Comparison of ENCODE assay signal across 18 cellular contexts in genomic region chr7:47693161-47693740, GRCh38.
DNase-seq lines count a peak whose midpoint lies in the region; ATAC-seq and TF ChIP-seq lines count a peak whose summit lies in the region.
"Had no signal": no experiment of that assay in that cellular context is flagged by ENCODE, and none has a peak within 500 bp of the region (broad histone marks: within the 10 kb centered on the region; RNA-seq: fewer than 3 reads in every experiment).

No MANE protein-coding gene starts in this region.

- H3K9me3 ChIP-seq in RWPE2 (ENCODE audit: severe bottlenecking), result no peaks in the 10 kb centered on the region
- no peaks in the 10 kb centered on the region for H3K9me3 ChIP-seq in spleen
- H3K9me3 ChIP-seq: neutrophil had no signal

- H3K4me3 ChIP-seq in RWPE2 (ENCODE audit: severe bottlenecking) (no peak overlapping the region), fibroblast of the aortic adventitia (ENCODE audit: low read depth, low read length) (no peak overlapping the region), spleen (no peak overlapping the region)
- H3K4me3 ChIP-seq: GM12878 had no signal

- 87 to 99% (median 93%) methylated on average over 9 of the region's 9 CpGs for WGBS in spleen, 5 donors

- no peak for TF ChIP-seq CTCF in RWPE2 (IDR thresholded peaks at IDR 0.05; ENCODE audit: poor library complexity, severe bottlenecking)
- no peak for TF ChIP-seq CTCF in fibroblast of the aortic adventitia (IDR thresholded peaks at IDR 0.05; ENCODE audit: insufficient read depth, low read length)
- TF ChIP-seq CTCF in spleen (IDR thresholded peaks at IDR 0.05 in 8 of 11, conservative IDR thresholded peaks at IDR 0.05 in 3 of 11), result no peak

- no peak overlapping the region for H3K27ac ChIP-seq in RWPE2 (ENCODE audit: poor library complexity, severe bottlenecking)
- H3K27ac ChIP-seq in spleen, result peak overlapping the region in 5 of 8 donors; percentile 33 to 68 (median 54)
- H3K27ac ChIP-seq: HL-60, neutrophil had no signal

- H3K4me1 ChIP-seq in RWPE2 (ENCODE audit: insufficient read depth, poor library complexity, severe bottlenecking), result no peaks in the 10 kb centered on the region
- no peaks in the 10 kb centered on the region for H3K4me1 ChIP-seq in spleen

- intact Hi-C loops in spleen (cut with DNase I; ENCODE audit: low total_unique reads), result no loop called here

- TF ChIP-seq POLR2A in spleen (IDR thresholded peaks at IDR 0.05), result no peak

- DNase-seq in GM03348 (ENCODE audit: low spot score) (peak; percentile 49), RWPE2 (ENCODE audit: low spot score) (no peak), fibroblast of the aortic adventitia (ENCODE audit: low read depth) (peak; percentile 51), spleen (no peak), H4 (ENCODE audit: low spot score) (no peak), islet precursor cell (no peak)
- DNase-seq: activated CD4-positive, alpha-beta memory T cell treated with anti-CD3 and anti-CD28 coated beads, Interleukin-2, amount 10 ng/mL, durations not matched to agents 7 days and 5 days; amniotic stem cell; cortex of kidney; NCI-H1694; NCI-H446 treated with DMSO at 0.1 percent for 48 hours; stimulated activated naive CD4-positive, alpha-beta T cell treated with Interleukin-2 at 50 U/mL for 16 hours had no signal

- peak; percentile 64; the same call in 1 of the 3 replicates for ATAC-seq in RWPE2 (ENCODE audit: low read depth)
- no peak for ATAC-seq in GM21737 (IDR thresholded peaks at IDR 0.05; ENCODE audit: unreplicated experiment)
- no peak for ATAC-seq in GM19023 (IDR thresholded peaks at IDR 0.05; ENCODE audit: unreplicated experiment)
- ATAC-seq: esophagus mucosa, GM12878 had no signal

- H3K27me3 ChIP-seq in RWPE2 (ENCODE audit: insufficient read depth, poor library complexity, severe bottlenecking) (no peaks in the 10 kb centered on the region), spleen (replicated peaks in 1 of 7) (no peaks in the 10 kb centered on the region)
- H3K27me3 ChIP-seq: neutrophil had no signal

- no peaks in the 10 kb centered on the region for H3K36me3 ChIP-seq in RWPE2 (ENCODE audit: low read depth)
- H3K36me3 ChIP-seq in spleen, result no peaks in the 10 kb centered on the region
- H3K36me3 ChIP-seq: neutrophil had no signal

Comparison
In these comparisons a context has a peak if more than half of its experiments do, and no peak if none do; other contexts are left out.
1. DNase-seq: peak in GM03348 (single experiment) and fibroblast of the aortic adventitia (single experiment); none in RWPE2 (single experiment), spleen (single experiment), H4 (single experiment) and islet precursor cell (single experiment).